1 cellular context compared by ENCODE assay signal in the genomic region with DNA sequence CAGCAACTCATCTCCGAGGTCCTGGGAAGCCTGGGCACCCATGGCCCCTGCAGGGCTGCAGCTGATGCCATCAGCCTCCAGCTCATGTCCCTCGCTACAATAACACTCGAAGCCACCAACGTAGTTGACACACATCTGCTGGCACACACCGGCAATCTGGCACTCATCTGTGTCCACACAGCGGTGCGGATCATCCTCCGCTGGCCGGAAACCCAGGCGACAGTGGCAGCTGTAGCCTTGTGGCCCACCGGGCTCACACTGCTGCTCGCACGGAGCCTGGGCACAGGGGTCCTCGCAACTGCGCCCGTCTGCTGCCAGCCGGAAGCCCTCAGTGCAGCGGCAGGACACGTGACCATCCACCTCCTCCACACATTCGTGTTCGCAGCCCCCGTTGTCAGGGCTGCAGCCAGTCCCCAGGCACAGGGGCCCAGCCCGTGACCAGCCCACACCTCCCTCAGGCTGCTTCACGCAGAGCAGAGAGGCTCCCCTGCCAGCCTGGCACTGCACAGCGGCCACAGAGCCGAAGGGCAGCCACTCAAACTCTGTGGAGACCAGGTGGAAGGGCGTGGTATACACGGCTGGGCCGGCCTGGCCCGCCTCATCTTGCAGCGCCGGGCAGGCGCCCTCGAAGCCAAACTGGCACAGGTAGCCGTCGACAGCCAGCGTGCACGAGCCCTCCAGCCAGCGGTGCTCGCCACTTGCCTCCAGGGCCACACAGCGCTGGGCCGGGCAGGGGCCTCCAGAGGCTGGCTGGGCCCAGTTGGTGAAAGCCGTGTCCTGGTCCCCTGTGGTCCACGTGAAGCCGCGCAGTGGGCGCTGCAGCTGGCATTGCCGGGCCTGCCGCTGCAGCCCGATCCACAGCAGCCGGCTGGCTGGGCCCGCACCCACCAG.
TF ChIP-seq lines count a peak whose summit lies in the region.

No MANE protein-coding gene starts in this region.

TF ChIP-seq in K562, 482 proteins besides CTCF, POLR2A, EP300 and RAD21:
- TF ChIP-seq BMI1 (IDR thresholded peaks at IDR 0.05; ENCODE audit: low read length) (no peak), PURB (CRISPR knock-in tag; IDR thresholded peaks at IDR 0.05; ENCODE audit: low read depth) (no peak), ZNF778 (CRISPR knock-in tag; IDR thresholded peaks at IDR 0.05) (no peak), CBFA2T2 (conservative IDR thresholded peaks at IDR 0.05) (no peak), ZNF507 (tag; conservative IDR thresholded peaks at IDR 0.05) (no peak), ZNF75A (CRISPR knock-in tag; IDR thresholded peaks at IDR 0.05) (no peak), MCM7 (IDR thresholded peaks at IDR 0.05) (no peak), CCNT2 (IDR thresholded peaks at IDR 0.05; ENCODE audit: borderline replicate concordance, extremely low read depth, insufficient read length, low read depth, low read length) (no peak), CBX5 (IDR thresholded peaks at IDR 0.05; ENCODE audit: borderline replicate concordance, low read depth) (no peak)
- TF ChIP-seq, protein P1, sequence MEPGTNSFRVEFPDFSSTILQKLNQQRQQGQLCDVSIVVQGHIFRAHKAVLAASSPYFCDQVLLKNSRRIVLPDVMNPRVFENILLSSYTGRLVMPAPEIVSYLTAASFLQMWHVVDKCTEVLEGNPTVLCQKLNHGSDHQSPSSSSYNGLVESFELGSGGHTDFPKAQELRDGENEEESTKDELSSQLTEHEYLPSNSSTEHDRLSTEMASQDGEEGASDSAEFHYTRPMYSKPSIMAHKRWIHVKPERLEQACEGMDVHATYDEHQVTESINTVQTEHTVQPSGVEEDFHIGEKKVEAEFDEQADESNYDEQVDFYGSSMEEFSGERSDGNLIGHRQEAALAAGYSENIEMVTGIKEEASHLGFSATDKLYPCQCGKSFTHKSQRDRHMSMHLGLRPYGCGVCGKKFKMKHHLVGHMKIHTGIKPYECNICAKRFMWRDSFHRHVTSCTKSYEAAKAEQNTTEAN (CRISPR knock-in tag; IDR thresholded peaks at IDR 0.05), result no peak
- TF ChIP-seq, protein P2, sequence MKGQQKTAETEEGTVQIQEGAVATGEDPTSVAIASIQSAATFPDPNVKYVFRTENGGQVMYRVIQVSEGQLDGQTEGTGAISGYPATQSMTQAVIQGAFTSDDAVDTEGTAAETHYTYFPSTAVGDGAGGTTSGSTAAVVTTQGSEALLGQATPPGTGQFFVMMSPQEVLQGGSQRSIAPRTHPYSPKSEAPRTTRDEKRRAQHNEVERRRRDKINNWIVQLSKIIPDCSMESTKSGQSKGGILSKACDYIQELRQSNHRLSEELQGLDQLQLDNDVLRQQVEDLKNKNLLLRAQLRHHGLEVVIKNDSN (CRISPR knock-in tag; IDR thresholded peaks at IDR 0.05), result peak; percentile 72
- TF ChIP-seq, protein P3, sequence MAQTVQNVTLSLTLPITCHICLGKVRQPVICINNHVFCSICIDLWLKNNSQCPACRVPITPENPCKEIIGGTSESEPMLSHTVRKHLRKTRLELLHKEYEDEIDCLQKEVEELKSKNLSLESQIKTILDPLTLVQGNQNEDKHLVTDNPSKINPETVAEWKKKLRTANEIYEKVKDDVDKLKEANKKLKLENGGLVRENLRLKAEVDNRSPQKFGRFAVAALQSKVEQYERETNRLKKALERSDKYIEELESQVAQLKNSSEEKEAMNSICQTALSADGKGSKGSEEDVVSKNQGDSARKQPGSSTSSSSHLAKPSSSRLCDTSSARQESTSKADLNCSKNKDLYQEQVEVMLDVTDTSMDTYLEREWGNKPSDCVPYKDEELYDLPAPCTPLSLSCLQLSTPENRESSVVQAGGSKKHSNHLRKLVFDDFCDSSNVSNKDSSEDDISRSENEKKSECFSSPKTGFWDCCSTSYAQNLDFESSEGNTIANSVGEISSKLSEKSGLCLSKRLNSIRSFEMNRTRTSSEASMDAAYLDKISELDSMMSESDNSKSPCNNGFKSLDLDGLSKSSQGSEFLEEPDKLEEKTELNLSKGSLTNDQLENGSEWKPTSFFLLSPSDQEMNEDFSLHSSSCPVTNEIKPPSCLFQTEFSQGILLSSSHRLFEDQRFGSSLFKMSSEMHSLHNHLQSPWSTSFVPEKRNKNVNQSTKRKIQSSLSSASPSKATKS (CRISPR knock-in tag; IDR thresholded peaks at IDR 0.05), result no peak
- TF ChIP-seq, protein P4, sequence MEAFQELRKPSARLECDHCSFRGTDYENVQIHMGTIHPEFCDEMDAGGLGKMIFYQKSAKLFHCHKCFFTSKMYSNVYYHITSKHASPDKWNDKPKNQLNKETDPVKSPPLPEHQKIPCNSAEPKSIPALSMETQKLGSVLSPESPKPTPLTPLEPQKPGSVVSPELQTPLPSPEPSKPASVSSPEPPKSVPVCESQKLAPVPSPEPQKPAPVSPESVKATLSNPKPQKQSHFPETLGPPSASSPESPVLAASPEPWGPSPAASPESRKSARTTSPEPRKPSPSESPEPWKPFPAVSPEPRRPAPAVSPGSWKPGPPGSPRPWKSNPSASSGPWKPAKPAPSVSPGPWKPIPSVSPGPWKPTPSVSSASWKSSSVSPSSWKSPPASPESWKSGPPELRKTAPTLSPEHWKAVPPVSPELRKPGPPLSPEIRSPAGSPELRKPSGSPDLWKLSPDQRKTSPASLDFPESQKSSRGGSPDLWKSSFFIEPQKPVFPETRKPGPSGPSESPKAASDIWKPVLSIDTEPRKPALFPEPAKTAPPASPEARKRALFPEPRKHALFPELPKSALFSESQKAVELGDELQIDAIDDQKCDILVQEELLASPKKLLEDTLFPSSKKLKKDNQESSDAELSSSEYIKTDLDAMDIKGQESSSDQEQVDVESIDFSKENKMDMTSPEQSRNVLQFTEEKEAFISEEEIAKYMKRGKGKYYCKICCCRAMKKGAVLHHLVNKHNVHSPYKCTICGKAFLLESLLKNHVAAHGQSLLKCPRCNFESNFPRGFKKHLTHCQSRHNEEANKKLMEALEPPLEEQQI (IDR thresholded peaks at IDR 0.05), result no peak
- TF ChIP-seq, protein P5, sequence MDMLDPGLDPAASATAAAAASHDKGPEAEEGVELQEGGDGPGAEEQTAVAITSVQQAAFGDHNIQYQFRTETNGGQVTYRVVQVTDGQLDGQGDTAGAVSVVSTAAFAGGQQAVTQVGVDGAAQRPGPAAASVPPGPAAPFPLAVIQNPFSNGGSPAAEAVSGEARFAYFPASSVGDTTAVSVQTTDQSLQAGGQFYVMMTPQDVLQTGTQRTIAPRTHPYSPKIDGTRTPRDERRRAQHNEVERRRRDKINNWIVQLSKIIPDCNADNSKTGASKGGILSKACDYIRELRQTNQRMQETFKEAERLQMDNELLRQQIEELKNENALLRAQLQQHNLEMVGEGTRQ (CRISPR knock-in tag; IDR thresholded peaks at IDR 0.05), result peak; percentile 45
